In the genomic region with DNA sequence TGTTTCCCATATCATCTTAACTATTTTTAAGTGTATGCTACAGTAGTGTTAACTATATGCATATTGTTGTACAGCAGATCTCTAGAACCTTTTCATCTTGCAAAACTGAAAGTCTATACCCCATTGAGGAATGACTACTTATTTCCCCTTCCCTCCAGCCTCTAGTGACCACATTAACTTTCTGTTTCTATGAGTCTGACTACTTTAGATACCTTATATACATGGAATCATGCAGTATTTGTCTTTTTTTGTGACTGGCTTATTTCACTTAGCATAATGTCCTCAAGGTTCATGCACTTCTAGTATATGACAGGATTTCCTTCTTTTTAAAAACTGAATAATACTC, we compare ENCODE assay signal across 13 cellular contexts.
A peak's percentile ranks its signal among the peaks of the same experiment; 100 is the strongest.
DNase-seq lines count a peak whose midpoint lies in the region; ATAC-seq and TF ChIP-seq lines count a peak whose summit lies in the region.
"Had no signal": no experiment of that assay in that cellular context is flagged by ENCODE, and none has a peak within 500 bp of the region (broad histone marks: within the 10 kb centered on the region; RNA-seq: fewer than 3 reads in every experiment).

No MANE protein-coding gene starts in this region.

- H4K20me1 ChIP-seq in PC-3 (ENCODE audit: low read length) = no peaks in the 10 kb centered on the region

- no peak for TF ChIP-seq CTCF in HFFc6 (IDR thresholded peaks at IDR 0.05)
- no peak for TF ChIP-seq CTCF in psoas muscle (IDR thresholded peaks at IDR 0.05)
- TF ChIP-seq CTCF in PC-3 (conservative IDR thresholded peaks at IDR 0.05; ENCODE audit: low read depth, low read length) = no peak

- H3K27ac Mint-ChIP-seq in activated T-cell treated with anti-CD3 and anti-CD28 coated beads, Interleukin-2, amount 50 U/mL, for 24 hours = peak overlapping the region; percentile 47
- H3K27ac Mint-ChIP-seq in HFFc6 = peak overlapping the region; percentile 87; the same call in 1 of the 2 replicates
- H3K27ac Mint-ChIP-seq in stimulated activated naive B cell treated with anti-CD40 and anti-IgM and Interleukin-4, amounts not matched to agents 10 μg/mL and 1 μg/mL and 100 μg/mL, for 72 hours = no peak overlapping the region
- peak overlapping the region in 1 of 9 donors; percentile 27 for H3K27ac Mint-ChIP-seq in naive thymus-derived CD4-positive, alpha-beta T cell
- H3K27ac Mint-ChIP-seq: endodermal cell, T-cell had no signal

- no peak overlapping the region for H3K9ac ChIP-seq in PC-3 (ENCODE audit: low read length)

- no peaks in the 10 kb centered on the region for H3K36me3 Mint-ChIP-seq in activated T-cell treated with anti-CD3 and anti-CD28 coated beads, Interleukin-2, amount 50 U/mL, for 24 hours (ENCODE audit: low read depth)
- peaks cover 32% of the 10 kb centered on the region for H3K36me3 Mint-ChIP-seq in HFFc6 (ENCODE audit: low read depth)
- H3K36me3 Mint-ChIP-seq in stimulated activated naive B cell treated with anti-CD40 and anti-IgM and Interleukin-4, amounts not matched to agents 10 μg/mL and 1 μg/mL and 100 μg/mL, for 72 hours = peaks cover 3 to 11% of the 10 kb centered on the region in 2 donors
- H3K36me3 Mint-ChIP-seq in naive thymus-derived CD4-positive, alpha-beta T cell = peaks cover 4 to 29% (median 7%) of the 10 kb centered on the region in 5 donors

- no peak overlapping the region for H3K4me2 ChIP-seq in PC-3 (ENCODE audit: low read length)

- no peaks in the 10 kb centered on the region for H3K27me3 ChIP-seq in psoas muscle (ENCODE audit: insufficient read depth in 3 of 3, low read length in 2 of 3)
- H3K27me3 ChIP-seq in PC-3 (ENCODE audit: low read length) = no peaks in the 10 kb centered on the region
- H3K27me3 ChIP-seq in naive thymus-derived CD4-positive, alpha-beta T cell (ENCODE audit: control insufficient read depth in 2 of 2, insufficient read depth in 2 of 2, low read length in 2 of 2) = no peaks in the 10 kb centered on the region

- CTCF ChIA-PET in PC-3 (lab: Charles Lee) = no interaction called here
- CTCF ChIA-PET in naive thymus-derived CD4-positive, alpha-beta T cell (lab: Charles Lee) = no interaction called here

- no peak for DNase-seq in activated T-cell treated with anti-CD3 and anti-CD28 coated beads, Interleukin-2, amount 50 U/mL, for 24 hours
- DNase-seq in activated T-cell treated with anti-CD3 and anti-CD28 coated beads for 4 hours (no peak), HFFc6 (no peak), psoas muscle (no peak), PC-3 (no peak)
- DNase-seq in stimulated activated naive B cell treated with anti-CD40 and anti-IgM and Interleukin-4, amounts not matched to agents 10 μg/mL and 1 μg/mL and 100 μg/mL, for 72 hours = no peak
- DNase-seq in naive thymus-derived CD4-positive, alpha-beta T cell = no peak
- DNase-seq: activated effector memory CD4-positive, alpha-beta T cell treated with anti-CD3 and anti-CD28 coated beads, Interleukin-2, amount 50 U/mL, for 16 hours; endodermal cell; NCI-H226; retina; T-cell had no signal

- no peak overlapping the region for H3K4me3 Mint-ChIP-seq in activated T-cell treated with anti-CD3 and anti-CD28 coated beads, Interleukin-2, amount 50 U/mL, for 24 hours
- H3K4me3 Mint-ChIP-seq in HFFc6 = no peak overlapping the region
- H3K4me3 Mint-ChIP-seq in stimulated activated naive B cell treated with anti-CD40 and anti-IgM and Interleukin-4, amounts not matched to agents 10 μg/mL and 1 μg/mL and 100 μg/mL, for 72 hours = no peak overlapping the region
- peak overlapping the region in 1 of 10 donors; percentile 18 for H3K4me3 Mint-ChIP-seq in naive thymus-derived CD4-positive, alpha-beta T cell
- H3K4me3 Mint-ChIP-seq: endodermal cell, T-cell had no signal

- no TSS peak for BruUV-seq in PC-3 (replicated peaks; lab: Mats Ljungman, UMichigan)

- H3K9me3 Mint-ChIP-seq in activated T-cell treated with anti-CD3 and anti-CD28 coated beads, Interleukin-2, amount 50 U/mL, for 24 hours = peaks cover 15% of the 10 kb centered on the region
- H3K9me3 Mint-ChIP-seq in HFFc6 = peaks cover 35% of the 10 kb centered on the region
- H3K9me3 Mint-ChIP-seq in stimulated activated naive B cell treated with anti-CD40 and anti-IgM and Interleukin-4, amounts not matched to agents 10 μg/mL and 1 μg/mL and 100 μg/mL, for 72 hours = peaks cover 10 to 12% of the 10 kb centered on the region in 2 donors
- peaks cover 5 to 35% (median 10%) of the 10 kb centered on the region in 11 donors for H3K9me3 Mint-ChIP-seq in naive thymus-derived CD4-positive, alpha-beta T cell

- no peaks in the 10 kb centered on the region for H3K4me1 ChIP-seq in psoas muscle
- H3K4me1 ChIP-seq in PC-3 (ENCODE audit: insufficient read depth, low read length) = no peaks in the 10 kb centered on the region
- H3K4me1 ChIP-seq in naive thymus-derived CD4-positive, alpha-beta T cell (ENCODE audit: control insufficient read depth in 2 of 2, insufficient read depth in 2 of 2, low read length in 2 of 2) = no peaks in the 10 kb centered on the region

- no peak overlapping the region for H2AFZ ChIP-seq in PC-3 (ENCODE audit: low read length)

- no peaks in the 10 kb centered on the region for H3K27me3 Mint-ChIP-seq in activated T-cell treated with anti-CD3 and anti-CD28 coated beads, Interleukin-2, amount 50 U/mL, for 24 hours
- H3K27me3 Mint-ChIP-seq in HFFc6 (ENCODE audit: insufficient read depth) = no peaks in the 10 kb centered on the region; the same call in none of the 2 replicates
- peaks cover 15 to 22% of the 10 kb centered on the region in 2 donors for H3K27me3 Mint-ChIP-seq in stimulated activated naive B cell treated with anti-CD40 and anti-IgM and Interleukin-4, amounts not matched to agents 10 μg/mL and 1 μg/mL and 100 μg/mL, for 72 hours
- H3K27me3 Mint-ChIP-seq in naive thymus-derived CD4-positive, alpha-beta T cell = no peaks in the 10 kb centered on the region
- H3K27me3 Mint-ChIP-seq: T-cell had no signal

- H3K9me2 ChIP-seq in PC-3 (replicated peaks; ENCODE audit: low read length) = no peaks in the 10 kb centered on the region

- intact Hi-C loops in psoas muscle (cut with DNase I) = no loop called here
- intact Hi-C loops in PC-3 (cut with micrococcal nuclease) = no loop called here
- intact Hi-C loops in naive thymus-derived CD4-positive, alpha-beta T cell (cut with micrococcal nuclease) = loop anchor here in 1 of 2 donors (1.0 to 5.0 kb wide), 2 partner anchors 23 to 73 kb away; no protein-coding TSS in a partner anchor

- ATAC-seq in HG03439 (IDR thresholded peaks at IDR 0.05; ENCODE audit: unreplicated experiment) (peak; percentile 99), psoas muscle (no peak), PC-3 (no peak)
- peak; percentile 96 to 99 for ATAC-seq in stimulated activated naive B cell treated with anti-CD40 and anti-IgM and Interleukin-4, amounts not matched to agents 10 μg/mL and 1 μg/mL and 100 μg/mL, for 72 hours (replicated peaks)
- ATAC-seq in naive thymus-derived CD4-positive, alpha-beta T cell = no peak
- ATAC-seq: T-cell had no signal

- H3K27ac ChIP-seq in psoas muscle (no peak overlapping the region), PC-3 (ENCODE audit: low read length) (no peak overlapping the region)
- no peak overlapping the region for H3K27ac ChIP-seq in naive thymus-derived CD4-positive, alpha-beta T cell (ENCODE audit: low read depth, low read length)

- H3K4me1 Mint-ChIP-seq in activated T-cell treated with anti-CD3 and anti-CD28 coated beads, Interleukin-2, amount 50 U/mL, for 24 hours (ENCODE audit: low read depth) = peaks cover 17% of the 10 kb centered on the region
- peaks cover 32% of the 10 kb centered on the region for H3K4me1 Mint-ChIP-seq in HFFc6 (ENCODE audit: low read depth)
- H3K4me1 Mint-ChIP-seq in stimulated activated naive B cell treated with anti-CD40 and anti-IgM and Interleukin-4, amounts not matched to agents 10 μg/mL and 1 μg/mL and 100 μg/mL, for 72 hours = peaks cover 7 to 13% of the 10 kb centered on the region in 2 donors
- peaks cover 0 to 29% (median 0%) of the 10 kb centered on the region in 7 donors for H3K4me1 Mint-ChIP-seq in naive thymus-derived CD4-positive, alpha-beta T cell
- H3K4me1 Mint-ChIP-seq: endodermal cell had no signal

- no peaks in the 10 kb centered on the region for H3F3A ChIP-seq in PC-3 (ENCODE audit: low read length, unreplicated experiment)

- no peaks in the 10 kb centered on the region for H3K79me2 ChIP-seq in PC-3 (ENCODE audit: low read length)

- H3K4me3 ChIP-seq in psoas muscle (no peak overlapping the region), PC-3 (ENCODE audit: low read length) (no peak overlapping the region)
- H3K4me3 ChIP-seq in naive thymus-derived CD4-positive, alpha-beta T cell (ENCODE audit: low read length) = no peak overlapping the region

- H3K9me3 ChIP-seq in psoas muscle (no peaks in the 10 kb centered on the region), PC-3 (ENCODE audit: low read length) (peaks cover 5% of the 10 kb centered on the region; the same call in 1 of the 2 replicates)
- no peaks in the 10 kb centered on the region for H3K9me3 ChIP-seq in naive thymus-derived CD4-positive, alpha-beta T cell (ENCODE audit: control insufficient read depth in 2 of 3, low read length in 3 of 3)

- H3K36me3 ChIP-seq in psoas muscle (ENCODE audit: insufficient read depth in 1 of 2, low read depth in 1 of 2) (no peaks in the 10 kb centered on the region), PC-3 (ENCODE audit: low read depth, low read length) (no peaks in the 10 kb centered on the region)
- H3K36me3 ChIP-seq in naive thymus-derived CD4-positive, alpha-beta T cell (ENCODE audit: control insufficient read depth in 2 of 3, insufficient read depth in 3 of 3, low read length in 3 of 3) = no peaks in the 10 kb centered on the region

- POLR2A ChIA-PET in PC-3 (lab: Charles Lee; ENCODE audit: unreplicated experiment) = no interaction called here
- POLR2A ChIA-PET in naive thymus-derived CD4-positive, alpha-beta T cell (lab: Charles Lee) = no interaction called here

Comparison
In these comparisons a context has a peak if more than half of its experiments do, and no peak if none do; other contexts are left out.
1. ATAC-seq: peak in HG03439 (single experiment) and stimulated activated naive B cell treated with anti-CD40 and anti-IgM and Interleukin-4, amounts not matched to agents 10 μg/mL and 1 μg/mL and 100 μg/mL, for 72 hours (2 of 2); none in psoas muscle (0 of 4), PC-3 (single experiment) and naive thymus-derived CD4-positive, alpha-beta T cell (single experiment).